9 cellular contexts compared by ENCODE assay signal in the genomic region with DNA sequence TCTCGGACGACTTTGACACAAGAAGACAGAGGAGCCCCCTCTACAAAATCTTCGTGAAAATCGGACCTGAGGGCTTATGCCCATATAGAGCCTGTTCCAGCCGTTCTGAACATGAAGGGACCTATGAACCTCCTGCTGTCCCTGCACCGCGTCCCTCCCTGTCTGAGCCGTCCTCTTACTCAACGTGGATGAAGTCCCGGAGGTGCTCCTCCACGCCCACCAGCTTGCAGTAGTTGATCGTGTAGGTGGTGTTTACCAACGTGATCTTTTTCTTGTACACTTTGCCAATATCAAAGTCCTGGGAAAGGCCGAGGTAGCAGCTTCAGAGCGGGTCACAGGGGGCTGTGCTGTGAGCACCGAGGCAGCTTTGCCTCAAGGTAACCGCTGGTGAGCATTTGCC. TPM values are rescaled to one million over a fixed set of nuclear protein-coding genes. Genes with fewer than 3 reads are reported as not detected.
"Had no signal": no experiment of that assay in that cellular context is flagged by ENCODE, and none has a peak within 500 bp of the region (broad histone marks: within the 10 kb centered on the region; RNA-seq: fewer than 3 reads in every experiment).

No MANE protein-coding gene starts in this region.

- H2AFZ ChIP-seq: GM23248 had no signal

- H3K9me3 ChIP-seq: HAP-1 had no signal

- H3K27ac ChIP-seq: GM23248 had no signal

- ATAC-seq: HCT116 had no signal

- DNase-seq: GM23248, GOT3, H7, KBM-7 had no signal

- H3K4me3 ChIP-seq: GM23248, HAP-1 had no signal

- H3K9ac ChIP-seq: GM23248 had no signal

- H3K36me3 ChIP-seq: HAP-1 had no signal

RNA-seq across cellular contexts. Expression of gene CFAP74, which starts 40.0 kb away (rescaled TPM):
- total RNA-seq: GM23248, H4, H7, HT-29 had no signal
- polyA plus RNA-seq: GM23248, IgD-negative memory B cell had no signal

RNA-seq across cellular contexts. Expression of gene TMEM52, which starts 44.5 kb away (rescaled TPM):
- total RNA-seq: GM23248 had no signal
- polyA plus RNA-seq: IgD-negative memory B cell had no signal

RNA-seq across cellular contexts. Expression of gene CALML6, which starts 48.5 kb away (rescaled TPM):
- total RNA-seq: H4, HT-29 had no signal
- polyA plus RNA-seq: GM23248, IgD-negative memory B cell had no signal

RNA-seq across cellular contexts. Expression of gene GABRD, which starts 55.6 kb away (rescaled TPM):
- total RNA-seq: GM23248, HT-29 had no signal
- polyA plus RNA-seq: GM23248, IgD-negative memory B cell had no signal
